2 cellular contexts compared by ENCODE assay signal in the genomic region with DNA sequence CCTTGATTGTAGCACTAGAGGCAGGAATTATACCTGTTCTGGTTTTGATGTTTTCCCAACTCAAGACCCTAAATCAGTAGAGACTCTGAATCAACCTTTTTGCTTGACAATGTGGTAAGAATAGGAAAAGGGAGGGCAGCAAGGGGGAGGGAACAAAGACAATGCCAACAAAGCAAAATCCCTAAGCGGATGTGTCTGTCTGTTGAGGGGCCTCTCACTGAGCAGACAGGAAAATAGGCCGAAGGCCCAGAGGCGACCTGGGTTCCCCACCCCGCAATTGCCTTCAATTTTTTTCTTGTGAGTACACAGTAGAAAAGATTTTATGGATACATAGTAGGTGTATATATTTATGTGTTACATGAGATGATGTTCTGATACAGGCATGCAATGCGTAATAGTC.
TF ChIP-seq lines count a peak whose summit lies in the region.

No MANE protein-coding gene starts in this region.

TF ChIP-seq in GM23338, 12 proteins besides CTCF, POLR2A, EP300 and RAD21 (continued from another document):
- no peak for TF ChIP-seq ZNF462 (CRISPR knock-in tag; IDR thresholded peaks at IDR 0.05)

TF ChIP-seq in HepG2, 621 proteins besides CTCF, POLR2A, EP300 and RAD21:
- no peak for TF ChIP-seq HNF1A (IDR thresholded peaks at IDR 0.05; ENCODE audit: low read depth)
- no peak for TF ChIP-seq HNF1A (CRISPR knock-in tag; IDR thresholded peaks at IDR 0.05; ENCODE audit: borderline replicate concordance)
- TF ChIP-seq ZSCAN22 (CRISPR knock-in tag; IDR thresholded peaks at IDR 0.05) = no peak
- no peak for TF ChIP-seq SP140L (CRISPR knock-in tag; IDR thresholded peaks at IDR 0.05; ENCODE audit: borderline replicate concordance)
- TF ChIP-seq SOX13 (IDR thresholded peaks at IDR 0.05) = 0 out of 2 replicates have a peak, but pooled peaks have one; percentile 24
- peak in 1 of 2 experiments; percentile 78; a peak in 2 of 4 replicates for TF ChIP-seq SOX13 (CRISPR knock-in tag; conservative IDR thresholded peaks at IDR 0.05 in 1 of 2, IDR thresholded peaks at IDR 0.05 in 1 of 2)
- TF ChIP-seq, protein P1, sequence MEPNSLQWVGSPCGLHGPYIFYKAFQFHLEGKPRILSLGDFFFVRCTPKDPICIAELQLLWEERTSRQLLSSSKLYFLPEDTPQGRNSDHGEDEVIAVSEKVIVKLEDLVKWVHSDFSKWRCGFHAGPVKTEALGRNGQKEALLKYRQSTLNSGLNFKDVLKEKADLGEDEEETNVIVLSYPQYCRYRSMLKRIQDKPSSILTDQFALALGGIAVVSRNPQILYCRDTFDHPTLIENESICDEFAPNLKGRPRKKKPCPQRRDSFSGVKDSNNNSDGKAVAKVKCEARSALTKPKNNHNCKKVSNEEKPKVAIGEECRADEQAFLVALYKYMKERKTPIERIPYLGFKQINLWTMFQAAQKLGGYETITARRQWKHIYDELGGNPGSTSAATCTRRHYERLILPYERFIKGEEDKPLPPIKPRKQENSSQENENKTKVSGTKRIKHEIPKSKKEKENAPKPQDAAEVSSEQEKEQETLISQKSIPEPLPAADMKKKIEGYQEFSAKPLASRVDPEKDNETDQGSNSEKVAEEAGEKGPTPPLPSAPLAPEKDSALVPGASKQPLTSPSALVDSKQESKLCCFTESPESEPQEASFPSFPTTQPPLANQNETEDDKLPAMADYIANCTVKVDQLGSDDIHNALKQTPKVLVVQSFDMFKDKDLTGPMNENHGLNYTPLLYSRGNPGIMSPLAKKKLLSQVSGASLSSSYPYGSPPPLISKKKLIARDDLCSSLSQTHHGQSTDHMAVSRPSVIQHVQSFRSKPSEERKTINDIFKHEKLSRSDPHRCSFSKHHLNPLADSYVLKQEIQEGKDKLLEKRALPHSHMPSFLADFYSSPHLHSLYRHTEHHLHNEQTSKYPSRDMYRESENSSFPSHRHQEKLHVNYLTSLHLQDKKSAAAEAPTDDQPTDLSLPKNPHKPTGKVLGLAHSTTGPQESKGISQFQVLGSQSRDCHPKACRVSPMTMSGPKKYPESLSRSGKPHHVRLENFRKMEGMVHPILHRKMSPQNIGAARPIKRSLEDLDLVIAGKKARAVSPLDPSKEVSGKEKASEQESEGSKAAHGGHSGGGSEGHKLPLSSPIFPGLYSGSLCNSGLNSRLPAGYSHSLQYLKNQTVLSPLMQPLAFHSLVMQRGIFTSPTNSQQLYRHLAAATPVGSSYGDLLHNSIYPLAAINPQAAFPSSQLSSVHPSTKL (CRISPR knock-in tag; IDR thresholded peaks at IDR 0.05) = no peak
- no peak for TF ChIP-seq KLF6 (CRISPR knock-in tag; IDR thresholded peaks at IDR 0.05)
- no peak for TF ChIP-seq NFE2L2 (IDR thresholded peaks at IDR 0.05; ENCODE audit: low read length)
- TF ChIP-seq SOX5 (CRISPR knock-in tag; IDR thresholded peaks at IDR 0.05; ENCODE audit: borderline replicate concordance) = 0 out of 2 replicates have a peak, but pooled peaks have one; percentile 46
- no peak for TF ChIP-seq SOX6 (IDR thresholded peaks at IDR 0.05)
- TF ChIP-seq SOX6 (CRISPR knock-in tag; IDR thresholded peaks at IDR 0.05) = peak; percentile 63
- no peak for TF ChIP-seq ZNF646 (CRISPR knock-in tag; IDR thresholded peaks at IDR 0.05)
- no peak for TF ChIP-seq KLF13 (CRISPR knock-in tag; IDR thresholded peaks at IDR 0.05)
- no peak for TF ChIP-seq ZNF407 (CRISPR knock-in tag; IDR thresholded peaks at IDR 0.05; ENCODE audit: not compliant biosample characterization)
- no peak for TF ChIP-seq ZFX (CRISPR knock-in tag; IDR thresholded peaks at IDR 0.05; ENCODE audit: low read depth)
- TF ChIP-seq, protein P2, sequence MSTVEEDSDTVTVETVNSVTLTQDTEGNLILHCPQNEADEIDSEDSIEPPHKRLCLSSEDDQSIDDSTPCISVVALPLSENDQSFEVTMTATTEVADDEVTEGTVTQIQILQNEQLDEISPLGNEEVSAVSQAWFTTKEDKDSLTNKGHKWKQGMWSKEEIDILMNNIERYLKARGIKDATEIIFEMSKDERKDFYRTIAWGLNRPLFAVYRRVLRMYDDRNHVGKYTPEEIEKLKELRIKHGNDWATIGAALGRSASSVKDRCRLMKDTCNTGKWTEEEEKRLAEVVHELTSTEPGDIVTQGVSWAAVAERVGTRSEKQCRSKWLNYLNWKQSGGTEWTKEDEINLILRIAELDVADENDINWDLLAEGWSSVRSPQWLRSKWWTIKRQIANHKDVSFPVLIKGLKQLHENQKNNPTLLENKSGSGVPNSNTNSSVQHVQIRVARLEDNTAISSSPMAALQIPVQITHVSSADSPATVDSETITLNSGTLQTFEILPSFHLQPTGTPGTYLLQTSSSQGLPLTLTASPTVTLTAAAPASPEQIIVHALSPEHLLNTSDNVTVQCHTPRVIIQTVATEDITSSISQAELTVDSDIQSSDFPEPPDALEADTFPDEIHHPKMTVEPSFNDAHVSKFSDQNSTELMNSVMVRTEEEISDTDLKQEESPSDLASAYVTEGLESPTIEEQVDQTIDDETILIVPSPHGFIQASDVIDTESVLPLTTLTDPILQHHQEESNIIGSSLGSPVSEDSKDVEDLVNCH (CRISPR knock-in tag; IDR thresholded peaks at IDR 0.05) = no peak
TF ChIP-seq in HepG2: peak in this region for 3.
